In the genomic region with DNA sequence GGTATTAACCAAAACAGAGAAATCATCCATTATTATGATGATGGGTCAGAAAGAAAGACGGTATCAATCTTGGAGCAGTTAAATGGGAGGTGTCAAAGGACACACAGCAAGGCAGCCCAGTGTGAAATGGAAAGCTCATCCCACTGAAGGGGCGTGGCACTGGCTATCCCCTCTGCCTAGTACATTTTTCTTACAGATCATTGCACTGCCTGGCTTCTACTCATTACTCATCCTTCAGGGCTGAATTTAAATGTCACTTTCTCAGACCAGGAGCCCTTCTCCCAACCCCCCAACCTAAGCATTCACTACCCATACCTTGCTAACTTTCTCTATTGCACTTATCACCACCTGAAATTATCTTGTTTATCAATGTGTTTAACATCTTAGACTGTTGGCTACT, we compare ENCODE assay signal across 12 cellular contexts. TPM values are rescaled to one million over a fixed set of nuclear protein-coding genes. Genes with fewer than 3 reads are reported as not detected.
DNase-seq lines count a peak whose midpoint lies in the region; ATAC-seq and TF ChIP-seq lines count a peak whose summit lies in the region.
"Had no signal": no experiment of that assay in that cellular context is flagged by ENCODE, and none has a peak within 500 bp of the region (broad histone marks: within the 10 kb centered on the region; RNA-seq: fewer than 3 reads in every experiment).

No MANE protein-coding gene starts in this region.

- H4K20me1 ChIP-seq in fibroblast of lung (ENCODE audit: control insufficient read depth, extremely low read depth, insufficient read depth, low read length), result no peaks in the 10 kb centered on the region

- H3K4me1 Mint-ChIP-seq in stimulated activated effector memory CD8-positive, alpha-beta T cell treated with anti-CD3 and anti-CD28 coated beads, Interleukin-12 subunit alpha, Interleukin-12 subunit beta, amount 100 ng/mL, for 72 hours, result peaks cover 31% of the 10 kb centered on the region

- H3K79me2 ChIP-seq in fibroblast of lung (ENCODE audit: control insufficient read depth, insufficient read depth, low read length), result peaks cover 71% of the 10 kb centered on the region

- H3K4me1 ChIP-seq in fibroblast of lung (ENCODE audit: control insufficient read depth, extremely low read depth, insufficient read depth, low read length), result peaks cover 6% of the 10 kb centered on the region

- no peak overlapping the region for H3K9ac ChIP-seq in fibroblast of lung (ENCODE audit: insufficient read depth, low read length)

- no peaks in the 10 kb centered on the region for H3K9me3 ChIP-seq in fibroblast of lung (ENCODE audit: control insufficient read depth, insufficient read depth, low read depth, low read length)

- H3K4me2 ChIP-seq in fibroblast of lung (ENCODE audit: extremely low read depth, insufficient read depth, low read length), result no peak overlapping the region

- no peak for TF ChIP-seq CTCF in fibroblast of lung (conservative IDR thresholded peaks at IDR 0.05 in 1 of 2, IDR thresholded peaks at IDR 0.05 in 1 of 2; ENCODE audit: low read depth in 1 of 2, low read length in 2 of 2)

- ATAC-seq in stimulated activated effector memory CD8-positive, alpha-beta T cell treated with anti-CD3 and anti-CD28 coated beads, Interleukin-12 subunit alpha, Interleukin-12 subunit beta, amount 100 ng/mL, for 72 hours, result peak; percentile 46
- no peak for ATAC-seq in GM19328 (IDR thresholded peaks at IDR 0.05; ENCODE audit: unreplicated experiment)
- no peak for ATAC-seq in HG03378 (IDR thresholded peaks at IDR 0.05; ENCODE audit: unreplicated experiment)

- H3K9me3 Mint-ChIP-seq in stimulated activated effector memory CD8-positive, alpha-beta T cell treated with anti-CD3 and anti-CD28 coated beads, Interleukin-12 subunit alpha, Interleukin-12 subunit beta, amount 100 ng/mL, for 72 hours, result no peaks in the 10 kb centered on the region

- H3K27me3 ChIP-seq in fibroblast of lung (ENCODE audit: control insufficient read depth, insufficient read depth, low read length), result no peaks in the 10 kb centered on the region

- H3K36me3 ChIP-seq in fibroblast of lung (ENCODE audit: control insufficient read depth, insufficient read depth, low read length), result no peaks in the 10 kb centered on the region

- H3K4me3 Mint-ChIP-seq in stimulated activated effector memory CD8-positive, alpha-beta T cell treated with anti-CD3 and anti-CD28 coated beads, Interleukin-12 subunit alpha, Interleukin-12 subunit beta, amount 100 ng/mL, for 72 hours, result no peak overlapping the region

- DNase-seq in activated CD4-positive, alpha-beta T cell treated with anti-CD3 and anti-CD28 coated beads for 48 hours, result peak; percentile 31
- DNase-seq in activated CD4-positive, alpha-beta T cell treated with anti-CD3 and anti-CD28 coated beads, Interleukin-2, amount 50 U/mL, for 1 hour, result no peak
- DNase-seq in NCI-H226, result peak; percentile 42
- peak; percentile 30 to 35 for DNase-seq in fibroblast of lung (ENCODE audit: low read depth in 2 of 2)
- no peak for DNase-seq in stimulated activated effector memory CD8-positive, alpha-beta T cell treated with anti-CD3 and anti-CD28 coated beads, Interleukin-12 subunit alpha, Interleukin-12 subunit beta, amount 100 ng/mL, for 72 hours (ENCODE audit: low spot score in 2 of 2)
- DNase-seq in NCI-H2196 treated with DMSO at 0.1 percent for 48 hours (lab: John Stamatoyannopoulos, UW; ENCODE audit: unreplicated experiment), result no peak
- DNase-seq: activated CD4-positive, CD25-positive, alpha-beta regulatory T cell treated with anti-CD3 and anti-CD28 coated beads, Interleukin-2, amount 50 U/mL, for 72 hours; kidney; NCI-H1105 treated with DMSO at 0.1 percent for 48 hours; stimulated activated CD4-positive, alpha-beta T cell treated with anti-CD3 and anti-CD28 coated beads, Interleukin-12 subunit alpha, Interleukin-12 subunit beta, amount 100 ng/mL, for 4 hours had no signal

- no peak overlapping the region for H3K27ac Mint-ChIP-seq in stimulated activated effector memory CD8-positive, alpha-beta T cell treated with anti-CD3 and anti-CD28 coated beads, Interleukin-12 subunit alpha, Interleukin-12 subunit beta, amount 100 ng/mL, for 72 hours

- no peak overlapping the region for H3K4me3 ChIP-seq in fibroblast of lung (replicated peaks in 1 of 4; ENCODE audit: control extremely low read depth in 1 of 4, insufficient read depth in 1 of 4, low read depth in 3 of 4, low read length in 4 of 4)

- H3K36me3 Mint-ChIP-seq in stimulated activated effector memory CD8-positive, alpha-beta T cell treated with anti-CD3 and anti-CD28 coated beads, Interleukin-12 subunit alpha, Interleukin-12 subunit beta, amount 100 ng/mL, for 72 hours, result peaks cover 5% of the 10 kb centered on the region

- no peak overlapping the region for H2AFZ ChIP-seq in fibroblast of lung (ENCODE audit: low read length)

- no peak overlapping the region for H3K27ac ChIP-seq in fibroblast of lung (ENCODE audit: insufficient read depth, low read length)

RNA-seq across cellular contexts. Expression of gene JAK1, which starts 10.1 kb away (rescaled TPM):
- 145 and 152 TPM in 2 replicates for total RNA-seq in fibroblast of lung
- 131 and 144 TPM in 2 replicates for polyA plus RNA-seq in fibroblast of lung
- polyA plus RNA-seq in fibroblast of lung (2012), result 92.7 and 111 TPM in 2 replicates
- 132 and 135 TPM in 2 replicates for polyA minus RNA-seq in fibroblast of lung (ENCODE audit: low replicate concordance)

Comparison
In these comparisons a context has a peak if more than half of its experiments do, and no peak if none do; other contexts are left out.
1. DNase-seq: peak in activated CD4-positive, alpha-beta T cell treated with anti-CD3 and anti-CD28 coated beads for 48 hours (single experiment), NCI-H226 (single experiment) and fibroblast of lung (2 of 2); none in activated CD4-positive, alpha-beta T cell treated with anti-CD3 and anti-CD28 coated beads, Interleukin-2, amount 50 U/mL, for 1 hour (single experiment), stimulated activated effector memory CD8-positive, alpha-beta T cell treated with anti-CD3 and anti-CD28 coated beads, Interleukin-12 subunit alpha, Interleukin-12 subunit beta, amount 100 ng/mL, for 72 hours (0 of 2) and NCI-H2196 treated with DMSO at 0.1 percent for 48 hours (single experiment).